In genomic region chr17:78558181-78558850, GRCh38 we compare ENCODE assay signal across 1 cellular context.
TF ChIP-seq lines count a peak whose summit lies in the region.

No MANE protein-coding gene starts in this region.

TF ChIP-seq in HepG2, 621 proteins besides CTCF, POLR2A, EP300 and RAD21 (continued from another document and continues in another):
- TF ChIP-seq IKZF5 (CRISPR knock-in tag; IDR thresholded peaks at IDR 0.05): no peak; the same call in 1 of the 2 replicates
- no peak for TF ChIP-seq WIZ (CRISPR knock-in tag; IDR thresholded peaks at IDR 0.05)
- no peak for TF ChIP-seq ZNF567 (CRISPR knock-in tag; IDR thresholded peaks at IDR 0.05; ENCODE audit: borderline replicate concordance)
- peak; percentile 56; the same call in 1 of the 2 replicates for TF ChIP-seq ZNF788 (CRISPR knock-in tag; IDR thresholded peaks at IDR 0.05; ENCODE audit: borderline replicate concordance)
- no peak for TF ChIP-seq ZNF773 (CRISPR knock-in tag; IDR thresholded peaks at IDR 0.05; ENCODE audit: borderline replicate concordance)
- TF ChIP-seq NFYC (CRISPR knock-in tag; IDR thresholded peaks at IDR 0.05): no peak
- no peak for TF ChIP-seq TBL1XR1 (IDR thresholded peaks at IDR 0.05; ENCODE audit: borderline replicate concordance, low read length, partially characterized antibody)
- TF ChIP-seq DMAP1 (CRISPR knock-in tag; IDR thresholded peaks at IDR 0.05): no peak
- TF ChIP-seq NR2C2 (CRISPR knock-in tag; IDR thresholded peaks at IDR 0.05; ENCODE audit: borderline replicate concordance): peak; percentile 42; the same call in 1 of the 2 replicates
- no peak for TF ChIP-seq ZBTB34 (CRISPR knock-in tag; IDR thresholded peaks at IDR 0.05)
- TF ChIP-seq ZKSCAN5 (CRISPR knock-in tag; IDR thresholded peaks at IDR 0.05): no peak
- no peak for TF ChIP-seq ZNF124 (CRISPR knock-in tag; IDR thresholded peaks at IDR 0.05)
- no peak for TF ChIP-seq ARID2 (CRISPR knock-in tag; IDR thresholded peaks at IDR 0.05; ENCODE audit: borderline replicate concordance)
- no peak for TF ChIP-seq MBD4 (IDR thresholded peaks at IDR 0.05; ENCODE audit: borderline replicate concordance, low read length)
- no peak for TF ChIP-seq KLF13 (CRISPR knock-in tag; IDR thresholded peaks at IDR 0.05)
- peak; percentile 100 for TF ChIP-seq ATF7 (IDR thresholded peaks at IDR 0.05)
- TF ChIP-seq ATF7 (CRISPR knock-in tag; IDR thresholded peaks at IDR 0.05): peak; percentile 100
- no peak for TF ChIP-seq TBP (CRISPR knock-in tag; IDR thresholded peaks at IDR 0.05)
- no peak for TF ChIP-seq YEATS2 (CRISPR knock-in tag; IDR thresholded peaks at IDR 0.05; ENCODE audit: borderline replicate concordance)
- TF ChIP-seq FOXK2 (IDR thresholded peaks at IDR 0.05): 0 out of 2 replicates have a peak, but pooled peaks have one; percentile 24
- 0 out of 2 replicates have a peak, but pooled peaks have one; percentile 27 for TF ChIP-seq ATF7-NPFF (CRISPR knock-in tag; IDR thresholded peaks at IDR 0.05; ENCODE audit: low read depth)
- TF ChIP-seq DMTF1 (CRISPR knock-in tag; IDR thresholded peaks at IDR 0.05): no peak
- no peak for TF ChIP-seq ZNF513 (CRISPR knock-in tag; conservative IDR thresholded peaks at IDR 0.05)
- TF ChIP-seq ZBTB4 (CRISPR knock-in tag; IDR thresholded peaks at IDR 0.05; ENCODE audit: borderline replicate concordance): peak; percentile 80; the same call in 1 of the 2 replicates
- TF ChIP-seq KDM6A (CRISPR knock-in tag; IDR thresholded peaks at IDR 0.05; ENCODE audit: low read depth): peak; percentile 57; the same call in 1 of the 2 replicates
- TF ChIP-seq ZNF747 (CRISPR knock-in tag; IDR thresholded peaks at IDR 0.05; ENCODE audit: borderline replicate concordance): no peak
- TF ChIP-seq ATF6 (CRISPR knock-in tag; conservative IDR thresholded peaks at IDR 0.05): no peak
- no peak for TF ChIP-seq GPN1 (CRISPR knock-in tag; IDR thresholded peaks at IDR 0.05; ENCODE audit: borderline replicate concordance)
- TF ChIP-seq THAP11 (CRISPR knock-in tag; IDR thresholded peaks at IDR 0.05): peak; percentile 38
- TF ChIP-seq CERS6 (CRISPR knock-in tag; IDR thresholded peaks at IDR 0.05): no peak
- TF ChIP-seq TRAFD1 (CRISPR knock-in tag; IDR thresholded peaks at IDR 0.05; ENCODE audit: borderline replicate concordance): no peak
- no peak for TF ChIP-seq ZNF556 (CRISPR knock-in tag; IDR thresholded peaks at IDR 0.05; ENCODE audit: borderline replicate concordance)
- TF ChIP-seq MXD4 (CRISPR knock-in tag; IDR thresholded peaks at IDR 0.05): no peak; the same call in 1 of the 2 replicates
- peak; percentile 99 for TF ChIP-seq ATF2 (CRISPR knock-in tag; IDR thresholded peaks at IDR 0.05)
- peak; percentile 92 for TF ChIP-seq ATF1 (CRISPR knock-in tag; IDR thresholded peaks at IDR 0.05)
- TF ChIP-seq ERF (CRISPR knock-in tag; IDR thresholded peaks at IDR 0.05): no peak; the same call in 1 of the 2 replicates
- TF ChIP-seq HNF1B (CRISPR knock-in tag; IDR thresholded peaks at IDR 0.05): no peak
- no peak for TF ChIP-seq ZFP90 (CRISPR knock-in tag; IDR thresholded peaks at IDR 0.05; ENCODE audit: borderline replicate concordance)
- no peak for TF ChIP-seq AKAP8 (CRISPR knock-in tag; IDR thresholded peaks at IDR 0.05)
- no peak for TF ChIP-seq ZNF772 (CRISPR knock-in tag; IDR thresholded peaks at IDR 0.05)
- TF ChIP-seq ZNF597 (CRISPR knock-in tag; IDR thresholded peaks at IDR 0.05): 0 out of 2 replicates have a peak, but pooled peaks have one; percentile 42
- TF ChIP-seq SMARCE1 (IDR thresholded peaks at IDR 0.05; ENCODE audit: borderline replicate concordance): no peak
- TF ChIP-seq ARHGAP35 (CRISPR knock-in tag; IDR thresholded peaks at IDR 0.05; ENCODE audit: borderline replicate concordance): no peak
- TF ChIP-seq ZNF12 (CRISPR knock-in tag; IDR thresholded peaks at IDR 0.05): no peak
- no peak for TF ChIP-seq SMAD1 (CRISPR knock-in tag; IDR thresholded peaks at IDR 0.05; ENCODE audit: borderline replicate concordance, low read depth)
